In the genomic region with DNA sequence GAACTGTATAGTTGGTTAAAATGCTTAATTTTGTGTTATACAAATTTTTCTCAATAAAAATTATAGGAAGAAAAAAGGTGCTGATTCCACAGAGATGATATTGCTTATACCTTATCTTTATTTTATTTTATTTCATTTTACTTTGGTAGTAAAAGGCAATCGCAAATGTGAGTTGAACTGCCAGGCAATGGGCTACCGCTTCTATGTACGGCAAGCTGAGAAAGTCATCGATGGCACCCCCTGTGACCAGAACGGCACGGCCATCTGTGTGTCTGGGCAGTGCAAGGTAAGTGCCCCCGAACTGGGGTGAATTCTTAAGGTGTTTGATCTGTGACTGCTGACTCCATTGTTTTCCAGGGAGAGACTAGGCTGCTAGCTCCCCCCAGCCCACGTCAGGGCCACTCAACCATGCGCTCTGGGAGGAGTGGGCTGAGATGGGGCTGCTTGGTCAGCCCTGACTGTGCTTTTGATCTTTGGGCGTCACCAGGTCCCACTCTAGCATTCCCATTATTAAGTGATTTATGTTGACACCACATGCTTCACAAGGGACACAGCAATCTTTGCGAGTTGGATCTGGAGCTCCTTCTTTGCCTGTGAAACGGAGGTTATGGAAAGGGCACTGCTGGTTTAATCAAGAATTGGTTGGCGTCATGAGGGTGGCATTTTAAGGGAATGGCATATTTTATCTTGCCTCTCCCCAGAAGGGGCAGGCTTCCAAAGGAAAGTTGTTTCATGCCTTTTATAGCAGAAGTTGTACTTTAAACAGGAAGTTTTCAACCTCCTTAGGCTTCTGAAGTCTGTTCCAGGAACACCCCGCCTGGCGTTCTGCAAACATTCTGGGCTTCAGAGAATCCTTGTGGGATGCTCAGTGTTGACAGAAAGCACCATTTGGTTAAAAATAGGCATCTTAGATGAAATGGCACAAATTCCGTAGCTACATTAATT, we compare ENCODE assay signal across 9 cellular contexts.
DNase-seq lines count a peak whose midpoint lies in the region; ATAC-seq and TF ChIP-seq lines count a peak whose summit lies in the region.
"Had no signal": no experiment of that assay in that cellular context is flagged by ENCODE, and none has a peak within 500 bp of the region (broad histone marks: within the 10 kb centered on the region; RNA-seq: fewer than 3 reads in every experiment).

No MANE protein-coding gene starts in this region.

- H4K20me1 ChIP-seq in PC-3 (ENCODE audit: low read length), result no peaks in the 10 kb centered on the region

- no peak for ATAC-seq in PC-3

- H3K4me3 Mint-ChIP-seq in mesothelial cell of epicardium, result no peak overlapping the region
- H3K4me3 Mint-ChIP-seq in T-helper 2 cell treated with Interferon-gamma antibody and Interleukin-4, amounts not matched to agents 5 μg/mL and 100 μg/mL, for 36 hours, result no peak overlapping the region
- no peak overlapping the region for H3K4me3 Mint-ChIP-seq in immature natural killer cell

- H3K9me3 ChIP-seq in PC-3 (ENCODE audit: low read length), result no peaks in the 10 kb centered on the region

- H3K79me2 ChIP-seq in PC-3 (ENCODE audit: low read length) (no peaks in the 10 kb centered on the region), mesendoderm (ENCODE audit: control insufficient read depth, insufficient read depth, low read length) (no peaks in the 10 kb centered on the region)

- no peak overlapping the region for H3K4ac ChIP-seq in mesendoderm (ENCODE audit: low read depth, low read length)

- POLR2A ChIA-PET in PC-3 (lab: Charles Lee; ENCODE audit: unreplicated experiment), result no interaction called here

- TF ChIP-seq CTCF in PC-3 (conservative IDR thresholded peaks at IDR 0.05; ENCODE audit: low read depth, low read length) (no peak), fibroblast of pulmonary artery (IDR thresholded peaks at IDR 0.05; ENCODE audit: low read length, missing control alignments) (peak; percentile 4), mesothelial cell of epicardium (IDR thresholded peaks at IDR 0.05; ENCODE audit: unreplicated experiment) (peak; percentile 14)

- peak; percentile 0 for DNase-seq in PC-3
- DNase-seq in fibroblast of pulmonary artery (ENCODE audit: low read depth), result peak; percentile 50
- no peak for DNase-seq in mesothelial cell of epicardium (ENCODE audit: low spot score in 2 of 2, unreplicated experiment in 2 of 2)
- peak; percentile 58 for DNase-seq in ureter (ENCODE audit: low spot score)
- no peak for DNase-seq in mesendoderm
- no peak for DNase-seq in NCI-H1417 (lab: John Stamatoyannopoulos, UW)
- no peak for DNase-seq in T-helper 2 cell treated with Interferon-gamma antibody and Interleukin-4, amounts not matched to agents 5 μg/mL and 100 μg/mL, for 36 hours (ENCODE audit: low spot score)
- no peak for DNase-seq in immature natural killer cell
- DNase-seq: NCI-H2171 treated with DMSO at 0.1 percent for 48 hours had no signal

- intact Hi-C loops in PC-3 (cut with micrococcal nuclease), result no loop called here

- no peaks in the 10 kb centered on the region for H3K9me2 ChIP-seq in PC-3 (replicated peaks; ENCODE audit: low read length)

- H3K36me3 Mint-ChIP-seq in mesothelial cell of epicardium (no peaks in the 10 kb centered on the region), immature natural killer cell (no peaks in the 10 kb centered on the region)
- H3K36me3 Mint-ChIP-seq in T-helper 2 cell treated with Interferon-gamma antibody and Interleukin-4, amounts not matched to agents 5 μg/mL and 100 μg/mL, for 36 hours (ENCODE audit: low read depth), result no peaks in the 10 kb centered on the region

- H4K8ac ChIP-seq in mesendoderm (ENCODE audit: low read depth, low read length), result no peak overlapping the region

- no peak overlapping the region for H3K23ac ChIP-seq in mesendoderm (ENCODE audit: low read length)

- no peak overlapping the region for H2BK120ac ChIP-seq in mesendoderm (ENCODE audit: low read depth, low read length)

- no peak overlapping the region for H2AFZ ChIP-seq in PC-3 (ENCODE audit: low read length)

- no peaks in the 10 kb centered on the region; the same call in 1 of the 2 replicates for H3K36me3 ChIP-seq in PC-3 (ENCODE audit: low read depth, low read length)
- no peaks in the 10 kb centered on the region for H3K36me3 ChIP-seq in mesendoderm (ENCODE audit: control insufficient read depth, insufficient read depth, low read length)

- H3K27ac ChIP-seq in PC-3 (ENCODE audit: low read length) (no peak overlapping the region), mesendoderm (ENCODE audit: low read depth, low read length) (no peak overlapping the region)

- H3K4me1 ChIP-seq in PC-3 (ENCODE audit: insufficient read depth, low read length) (no peaks in the 10 kb centered on the region), mesendoderm (ENCODE audit: control insufficient read depth, low read depth, low read length) (no peaks in the 10 kb centered on the region)

- peak overlapping the region; percentile 95 for H3K27ac Mint-ChIP-seq in mesothelial cell of epicardium
- H3K27ac Mint-ChIP-seq in T-helper 2 cell treated with Interferon-gamma antibody and Interleukin-4, amounts not matched to agents 5 μg/mL and 100 μg/mL, for 36 hours, result no peak overlapping the region
- H3K27ac Mint-ChIP-seq in immature natural killer cell, result no peak overlapping the region

- H3K9me3 Mint-ChIP-seq in mesothelial cell of epicardium, result peaks cover 4% of the 10 kb centered on the region
- H3K9me3 Mint-ChIP-seq in T-helper 2 cell treated with Interferon-gamma antibody and Interleukin-4, amounts not matched to agents 5 μg/mL and 100 μg/mL, for 36 hours, result no peaks in the 10 kb centered on the region
- no peaks in the 10 kb centered on the region for H3K9me3 Mint-ChIP-seq in immature natural killer cell

- H3K27me3 ChIP-seq in PC-3 (ENCODE audit: low read length), result no peaks in the 10 kb centered on the region
- H3K27me3 ChIP-seq in mesendoderm (ENCODE audit: insufficient read depth, low read length, poor library complexity), result no peaks in the 10 kb centered on the region

- peaks cover 53% of the 10 kb centered on the region for H3K4me1 Mint-ChIP-seq in mesothelial cell of epicardium
- no peaks in the 10 kb centered on the region for H3K4me1 Mint-ChIP-seq in T-helper 2 cell treated with Interferon-gamma antibody and Interleukin-4, amounts not matched to agents 5 μg/mL and 100 μg/mL, for 36 hours (ENCODE audit: low read depth)
- no peaks in the 10 kb centered on the region for H3K4me1 Mint-ChIP-seq in immature natural killer cell

- H2BK5ac ChIP-seq in mesendoderm (ENCODE audit: low read length), result no peak overlapping the region

- no TSS peak for BruUV-seq in PC-3 (replicated peaks; lab: Mats Ljungman, UMichigan)

- H3K27me3 Mint-ChIP-seq in mesothelial cell of epicardium (ENCODE audit: low read depth) (no peaks in the 10 kb centered on the region), immature natural killer cell (ENCODE audit: low read depth in 3 of 3) (peaks cover 2 to 9% (median 5%) of the 10 kb centered on the region in 3 donors)
- H3K27me3 Mint-ChIP-seq in T-helper 2 cell treated with Interferon-gamma antibody and Interleukin-4, amounts not matched to agents 5 μg/mL and 100 μg/mL, for 36 hours (ENCODE audit: low read depth), result no peaks in the 10 kb centered on the region

- H4K5ac ChIP-seq in mesendoderm (ENCODE audit: low read length), result no peak overlapping the region

- H2BK15ac ChIP-seq in mesendoderm (replicated peaks; ENCODE audit: low read depth), result no peak overlapping the region

- H3K4me2 ChIP-seq in PC-3 (ENCODE audit: low read length), result no peak overlapping the region
- H3K4me2 ChIP-seq in mesendoderm (ENCODE audit: low read length), result no peak overlapping the region

- WGBS in mesendoderm (ENCODE audit: extremely low coverage, insufficient coverage, low lambda C conversion rate), result no CpG with 5 or more reads among the region's 16 CpGs

- no peaks in the 10 kb centered on the region for H3F3A ChIP-seq in PC-3 (ENCODE audit: low read length, unreplicated experiment)

- H3K4me3 ChIP-seq in PC-3 (ENCODE audit: low read length) (no peak overlapping the region), fibroblast of pulmonary artery (replicated peaks; ENCODE audit: low read depth, low read length) (no peak overlapping the region), mesendoderm (ENCODE audit: low read length) (no peak overlapping the region)

- H3K18ac ChIP-seq in mesendoderm (ENCODE audit: low read length), result no peak overlapping the region

- no peaks in the 10 kb centered on the region for H3K79me1 ChIP-seq in mesendoderm (ENCODE audit: low read length)

- CTCF ChIA-PET in PC-3 (lab: Charles Lee), result no interaction called here

- no peak overlapping the region for H3K56ac ChIP-seq in mesendoderm (ENCODE audit: low read length)

- H3K9ac ChIP-seq in PC-3 (ENCODE audit: low read length), result no peak overlapping the region
- H3K9ac ChIP-seq in mesendoderm (ENCODE audit: low read length), result no peak overlapping the region

- no peak overlapping the region for H2AK5ac ChIP-seq in mesendoderm (ENCODE audit: low read length)

Comparison
In these comparisons a context has a peak if more than half of its experiments do, and no peak if none do; other contexts are left out.
1. DNase-seq: peak in PC-3 (single experiment), fibroblast of pulmonary artery (single experiment) and ureter (single experiment); none in mesothelial cell of epicardium (0 of 2), mesendoderm (single experiment), NCI-H1417 (0 of 3), T-helper 2 cell treated with Interferon-gamma antibody and Interleukin-4, amounts not matched to agents 5 μg/mL and 100 μg/mL, for 36 hours (single experiment) and immature natural killer cell (0 of 3).